Comparison of ENCODE assay signal across 14 cellular contexts in the genomic region with DNA sequence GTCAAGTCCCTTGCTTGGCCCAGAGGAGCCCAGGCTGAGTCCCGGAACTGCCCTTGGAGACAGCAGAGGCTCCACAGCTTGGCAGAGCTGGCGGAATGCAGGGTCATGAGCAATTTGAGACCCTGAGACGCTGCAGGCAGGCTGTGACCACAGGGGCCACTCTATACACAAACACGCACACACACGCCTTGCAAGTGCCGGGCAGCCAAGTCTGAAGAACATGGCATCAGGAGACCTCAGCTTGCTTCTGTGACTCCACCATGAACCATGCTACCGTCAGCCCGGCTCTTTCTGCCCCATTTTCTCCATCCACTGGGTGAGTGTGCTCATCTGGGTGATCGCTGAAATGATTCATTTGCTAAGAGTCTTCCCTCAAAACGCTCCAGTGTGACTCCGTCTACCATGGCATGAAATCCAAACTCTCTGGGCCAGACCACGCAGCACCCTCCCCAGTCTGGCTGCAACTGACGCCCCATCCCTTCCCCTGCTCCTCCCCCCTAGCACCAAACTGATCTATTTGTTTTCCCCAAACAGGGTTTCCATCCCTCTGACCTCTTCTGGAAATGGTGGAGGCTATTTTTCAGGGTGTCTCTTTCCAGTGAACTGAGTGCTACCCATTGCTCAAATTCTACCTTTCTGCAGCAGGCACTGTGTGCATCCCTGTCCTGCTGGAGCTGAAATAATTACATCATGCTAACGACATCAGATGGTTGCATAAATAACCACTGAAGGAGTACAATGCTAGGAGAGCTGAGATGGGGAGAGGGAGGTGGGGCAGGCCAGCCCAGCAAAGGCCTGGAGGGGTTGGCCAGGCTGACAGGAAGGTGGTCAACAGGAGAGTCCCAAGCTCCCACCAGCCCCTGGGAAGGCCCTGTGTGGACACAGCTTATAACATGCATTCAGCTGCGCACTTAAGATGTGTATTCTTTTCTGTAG. TPM values are rescaled to one million over a fixed set of nuclear protein-coding genes. Genes with fewer than 3 reads are reported as not detected.
DNase-seq lines count a peak whose midpoint lies in the region; ATAC-seq and TF ChIP-seq lines count a peak whose summit lies in the region.
"Had no signal": no experiment of that assay in that cellular context is flagged by ENCODE, and none has a peak within 500 bp of the region (broad histone marks: within the 10 kb centered on the region; RNA-seq: fewer than 3 reads in every experiment).

No MANE protein-coding gene starts in this region.

- no peaks in the 10 kb centered on the region for H3K9me3 Mint-ChIP-seq in activated naive CD4-positive, alpha-beta T cell treated with anti-CD3 and anti-CD28 coated beads, Interleukin-2, amount 50 U/mL, for 24 hours
- no peaks in the 10 kb centered on the region for H3K9me3 Mint-ChIP-seq in stimulated activated naive B cell treated with anti-CD40 and anti-IgM and Interleukin-4, amounts not matched to agents 10 μg/mL and 1 μg/mL and 100 μg/mL, for 72 hours

- intact Hi-C loops in vagina (cut with DNase I): loop anchor here (5.0 to 10.0 kb wide), 2 partner anchors 112 to 209 kb away; no protein-coding TSS in a partner anchor

- H3K27me3 ChIP-seq in vagina: no peaks in the 10 kb centered on the region
- H3K27me3 ChIP-seq: BE2C, Peyer's patch, uterus had no signal

- peaks cover 56% of the 10 kb centered on the region for H3K4me1 Mint-ChIP-seq in activated naive CD4-positive, alpha-beta T cell treated with anti-CD3 and anti-CD28 coated beads, Interleukin-2, amount 50 U/mL, for 24 hours
- peaks cover 30% of the 10 kb centered on the region for H3K4me1 Mint-ChIP-seq in T-helper 17 cell
- H3K4me1 Mint-ChIP-seq in stimulated activated naive B cell treated with anti-CD40 and anti-IgM and Interleukin-4, amounts not matched to agents 10 μg/mL and 1 μg/mL and 100 μg/mL, for 72 hours: peaks cover 32 to 49% of the 10 kb centered on the region in 2 donors

- H3K9me3 ChIP-seq in T-helper 17 cell (ENCODE audit: control insufficient read depth, low read length, poor library complexity, severe bottlenecking) (no peaks in the 10 kb centered on the region), vagina (no peaks in the 10 kb centered on the region)
- H3K9me3 ChIP-seq: BE2C, Peyer's patch, uterus had no signal

- peaks cover 41% of the 10 kb centered on the region for H3K4me1 ChIP-seq in vagina

- peaks cover 11% of the 10 kb centered on the region for H3K36me3 Mint-ChIP-seq in activated naive CD4-positive, alpha-beta T cell treated with anti-CD3 and anti-CD28 coated beads, Interleukin-2, amount 50 U/mL, for 24 hours
- H3K36me3 Mint-ChIP-seq in T-helper 17 cell (ENCODE audit: low read depth): peaks cover 2% of the 10 kb centered on the region
- H3K36me3 Mint-ChIP-seq in stimulated activated naive B cell treated with anti-CD40 and anti-IgM and Interleukin-4, amounts not matched to agents 10 μg/mL and 1 μg/mL and 100 μg/mL, for 72 hours: peaks cover 35 to 44% of the 10 kb centered on the region in 2 donors

- TF ChIP-seq CTCF in fibroblast of the aortic adventitia (IDR thresholded peaks at IDR 0.05; ENCODE audit: insufficient read depth, low read length): no peak
- no peak for TF ChIP-seq CTCF in vagina (IDR thresholded peaks at IDR 0.05)

- no peak overlapping the region for H3K27ac Mint-ChIP-seq in activated naive CD4-positive, alpha-beta T cell treated with anti-CD3 and anti-CD28 coated beads, Interleukin-2, amount 50 U/mL, for 24 hours
- H3K27ac Mint-ChIP-seq in T-helper 17 cell: peak overlapping the region; percentile 37
- peak overlapping the region; percentile 11 for H3K27ac Mint-ChIP-seq in stimulated activated naive B cell treated with anti-CD40 and anti-IgM and Interleukin-4, amounts not matched to agents 10 μg/mL and 1 μg/mL and 100 μg/mL, for 72 hours

- no peak overlapping the region for H3K27ac ChIP-seq in vagina
- H3K27ac ChIP-seq: uterus had no signal

- no peaks in the 10 kb centered on the region for H3K27me3 Mint-ChIP-seq in activated naive CD4-positive, alpha-beta T cell treated with anti-CD3 and anti-CD28 coated beads, Interleukin-2, amount 50 U/mL, for 24 hours
- H3K27me3 Mint-ChIP-seq in T-helper 17 cell: no peaks in the 10 kb centered on the region
- no peaks in the 10 kb centered on the region for H3K27me3 Mint-ChIP-seq in stimulated activated naive B cell treated with anti-CD40 and anti-IgM and Interleukin-4, amounts not matched to agents 10 μg/mL and 1 μg/mL and 100 μg/mL, for 72 hours

- no peak for TF ChIP-seq POLR2A in vagina (IDR thresholded peaks at IDR 0.05)

- peak overlapping the region; percentile 26 for H3K4me3 Mint-ChIP-seq in activated naive CD4-positive, alpha-beta T cell treated with anti-CD3 and anti-CD28 coated beads, Interleukin-2, amount 50 U/mL, for 24 hours
- H3K4me3 Mint-ChIP-seq in T-helper 17 cell: no peak overlapping the region
- no peak overlapping the region for H3K4me3 Mint-ChIP-seq in stimulated activated naive B cell treated with anti-CD40 and anti-IgM and Interleukin-4, amounts not matched to agents 10 μg/mL and 1 μg/mL and 100 μg/mL, for 72 hours

- no peak for DNase-seq in activated naive CD4-positive, alpha-beta T cell treated with anti-CD3 and anti-CD28 coated beads, Interleukin-2, amount 50 U/mL, for 16 hours
- DNase-seq in T-helper 17 cell (no peak), fibroblast of the aortic adventitia (ENCODE audit: low read depth) (peak; percentile 8), putamen (ENCODE audit: low spot score) (no peak), amniotic stem cell (lab: John Stamatoyannopoulos, UW) (no peak), vagina (ENCODE audit: extremely low spot score in 2 of 2) (no peak)
- DNase-seq in stimulated activated naive B cell treated with anti-CD40 and anti-IgM and Interleukin-4, amounts not matched to agents 10 μg/mL and 1 μg/mL and 100 μg/mL, for 72 hours: no peak
- DNase-seq: BE2C, NCI-H187, occipital lobe, Peyer's patch, uterus had no signal

- H3K36me3 ChIP-seq in vagina: peaks cover 0 to 44% of the 10 kb centered on the region in 2 donors
- H3K36me3 ChIP-seq: uterus had no signal

- no peak overlapping the region for H3K4me3 ChIP-seq in fibroblast of the aortic adventitia (ENCODE audit: low read depth, low read length)
- no peak overlapping the region for H3K4me3 ChIP-seq in vagina
- H3K4me3 ChIP-seq: Peyer's patch, uterus had no signal

- no peak for ATAC-seq in T-helper 17 cell
- no peak for ATAC-seq in stimulated activated naive B cell treated with anti-CD40 and anti-IgM and Interleukin-4, amounts not matched to agents 10 μg/mL and 1 μg/mL and 100 μg/mL, for 72 hours (replicated peaks)
- ATAC-seq: activated CD4-positive, CD25-positive, alpha-beta regulatory T cell treated with anti-CD3 and anti-CD28 coated beads, Interleukin-2, amount 50 U/mL, for 24 hours had no signal

RNA-seq across cellular contexts. Expression of gene CARS2, which starts 3.1 kb away (rescaled TPM):
- 10 to 100 TPM; 57.7 to 74.6 TPM for total RNA-seq in T-helper 17 cell
- 26.2 and 64.7 TPM in 2 replicates for total RNA-seq in fibroblast of the aortic adventitia (ENCODE audit: low replicate concordance)
- 65.1 TPM for total RNA-seq in vagina

RNA-seq across cellular contexts. Expression of gene ING1, which starts 10.6 kb away (rescaled TPM):
- total RNA-seq in T-helper 17 cell (10 to 100 TPM; 15.2 to 15.3 TPM), fibroblast of the aortic adventitia (ENCODE audit: low replicate concordance) (5.6 and 9.2 TPM in 2 replicates), vagina (25.5 TPM)
